In genomic region chr11:74583024-74583624, GRCh38 we compare ENCODE assay signal across 26 cellular contexts.
"Had no signal": no experiment of that assay in that cellular context is flagged by ENCODE, and none has a peak within 500 bp of the region (broad histone marks: within the 10 kb centered on the region; RNA-seq: fewer than 3 reads in every experiment).

No MANE protein-coding gene starts in this region.

- H3K27ac Mint-ChIP-seq: activated B cell treated with CpG ODN at 0.5 μM for 24 hours; activated CD4-positive, alpha-beta T cell treated with anti-CD3 and anti-CD28 coated beads, Interleukin-2, amount 10 ng/mL, durations not matched to agents 24 days and 14 days; activated naive CD4-positive, alpha-beta T cell treated with anti-CD3 and anti-CD28 coated beads, Interleukin-2, amount 10 ng/mL, durations not matched to agents 7 days and 5 days; activated naive CD8-positive, alpha-beta T cell treated with anti-CD3 and anti-CD28 coated beads for 36 hours; activated T-helper 17 cell treated with anti-CD3 and anti-CD28 coated beads, Interleukin-2, amount 50 U/mL, for 72 hours; T-helper 1 cell treated with Interleukin-12 subunit alpha and Interleukin-12 subunit beta and Interleukin-4 antibody, amounts not matched to agents 30 μg/mL and 1 μg/mL, for 36 hours had no signal

- H3K4me3 ChIP-seq: SJSA1 had no signal

- ATAC-seq: activated T-helper 17 cell treated with anti-CD3 and anti-CD28 coated beads, Interleukin-2, amount 50 U/mL, for 72 hours; Panc1; SK-N-SH treated with all-trans-retinoic acid at 6 μM for 48 hours had no signal

- H3K27me3 ChIP-seq: SJSA1 had no signal

- DNase-seq: activated B cell treated with CpG ODN at 0.5 μM for 24 hours; activated CD4-positive, alpha-beta T cell treated with anti-CD3 and anti-CD28 coated beads for 1 hour; activated CD4-positive, alpha-beta T cell treated with anti-CD3 and anti-CD28 coated beads, Interleukin-2, amount 10 ng/mL, durations not matched to agents 24 days and 14 days; activated CD4-positive, alpha-beta T cell treated with anti-CD3 and anti-CD28 coated beads, Interleukin-2, amount 50 U/mL, for 48 hours; activated gamma-delta T cell treated with Interleukin-2 at 50 U/mL for 16 hours; activated naive CD4-positive, alpha-beta T cell treated with anti-CD3 and anti-CD28 coated beads, Interleukin-2, amount 10 ng/mL, durations not matched to agents 7 days and 5 days; activated naive CD8-positive, alpha-beta T cell treated with anti-CD3 and anti-CD28 coated beads for 36 hours; activated T-cell treated with anti-CD3 and anti-CD28 coated beads for 4 hours; activated T-cell treated with anti-CD3 and anti-CD28 coated beads, Interleukin-2, amount 50 U/mL, for 48 hours; KG1; NCI-H1092; NCI-H1417; NCI-H1930; NCI-H2107; NCI-H2171 treated with DMSO at 0.1 percent for 48 hours; NCI-H510A treated with DMSO at 0.1 percent for 48 hours; NCI-H69; NK-92 treated with Interleukin-12 subunit alpha and Interleukin-12 subunit beta, amount 100 ng/mL, for 24 hours; SHP77; SW 1271; T-helper 9 cell had no signal

- H3K9me3 ChIP-seq: SJSA1 had no signal

- H3K4me3 Mint-ChIP-seq: activated B cell treated with CpG ODN at 0.5 μM for 24 hours; activated CD4-positive, alpha-beta T cell treated with anti-CD3 and anti-CD28 coated beads, Interleukin-2, amount 10 ng/mL, durations not matched to agents 24 days and 14 days; activated naive CD4-positive, alpha-beta T cell treated with anti-CD3 and anti-CD28 coated beads, Interleukin-2, amount 10 ng/mL, durations not matched to agents 7 days and 5 days; activated naive CD8-positive, alpha-beta T cell treated with anti-CD3 and anti-CD28 coated beads for 36 hours; activated T-helper 17 cell treated with anti-CD3 and anti-CD28 coated beads, Interleukin-2, amount 50 U/mL, for 72 hours; T-helper 1 cell treated with Interleukin-12 subunit alpha and Interleukin-12 subunit beta and Interleukin-4 antibody, amounts not matched to agents 30 μg/mL and 1 μg/mL, for 36 hours had no signal

- H3K27me3 Mint-ChIP-seq: activated naive CD8-positive, alpha-beta T cell treated with anti-CD3 and anti-CD28 coated beads for 36 hours; activated T-helper 17 cell treated with anti-CD3 and anti-CD28 coated beads, Interleukin-2, amount 50 U/mL, for 72 hours had no signal

- H3K4me1 Mint-ChIP-seq: activated naive CD4-positive, alpha-beta T cell treated with anti-CD3 and anti-CD28 coated beads, Interleukin-2, amount 10 ng/mL, durations not matched to agents 7 days and 5 days; activated naive CD8-positive, alpha-beta T cell treated with anti-CD3 and anti-CD28 coated beads for 36 hours; activated T-helper 17 cell treated with anti-CD3 and anti-CD28 coated beads, Interleukin-2, amount 50 U/mL, for 72 hours had no signal

- H3K36me3 Mint-ChIP-seq: activated naive CD4-positive, alpha-beta T cell treated with anti-CD3 and anti-CD28 coated beads, Interleukin-2, amount 10 ng/mL, durations not matched to agents 7 days and 5 days; activated naive CD8-positive, alpha-beta T cell treated with anti-CD3 and anti-CD28 coated beads for 36 hours had no signal

- H3K36me3 ChIP-seq: SJSA1 had no signal

- H3K27ac ChIP-seq: SJSA1 had no signal
